19 cellular contexts compared by ENCODE assay signal in the genomic region with DNA sequence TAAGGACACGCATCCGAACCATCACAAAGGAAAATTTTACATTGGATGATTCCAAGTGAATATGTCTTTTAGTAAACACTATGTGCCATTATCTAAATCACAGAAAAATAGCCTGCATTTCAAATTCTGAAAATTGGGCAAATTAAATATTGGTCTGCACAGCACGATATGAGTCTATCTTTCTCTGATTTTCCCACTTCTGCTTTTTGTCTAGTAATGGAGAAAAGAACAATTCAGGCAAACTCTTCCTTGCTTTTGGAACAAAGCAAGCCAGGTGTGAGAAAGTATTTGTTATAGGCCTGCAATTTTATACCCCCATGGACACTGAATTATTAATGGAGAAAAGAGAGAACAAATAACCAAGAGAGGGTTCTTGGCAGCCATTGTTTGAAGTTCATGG.
"Had no signal": no experiment of that assay in that cellular context is flagged by ENCODE, and none has a peak within 500 bp of the region (broad histone marks: within the 10 kb centered on the region; RNA-seq: fewer than 3 reads in every experiment).

No MANE protein-coding gene starts in this region.

- FAIRE-seq: endometrium, endothelial cell of umbilical vein had no signal

- H3K9me3 ChIP-seq: adrenal gland, body of pancreas, colonic mucosa, esophagus squamous epithelium, gastroesophageal sphincter, heart right ventricle had no signal

- H3K4me3 ChIP-seq: adrenal gland, body of pancreas, cardiac muscle cell, colonic mucosa, esophagus squamous epithelium, gastroesophageal sphincter, heart right ventricle, hepatocyte had no signal

- H3K27ac ChIP-seq: adrenal gland, body of pancreas, cardiac muscle cell, colonic mucosa, epithelial cell of prostate, esophagus squamous epithelium, gastroesophageal sphincter, heart right ventricle, hepatocyte had no signal

- H3K36me3 ChIP-seq: colonic mucosa had no signal

- DNase-seq: activated CD8-positive, alpha-beta memory T cell treated with anti-CD3 and anti-CD28 coated beads, Interleukin-2, amount 50 U/mL, for 4 hours; activated effector memory CD4-positive, alpha-beta T cell treated with anti-CD3 and anti-CD28 coated beads, Interleukin-2, amount 50 U/mL, for 16 hours; activated naive CD8-positive, alpha-beta T cell treated with anti-CD3 and anti-CD28 coated beads, Interleukin-2, amount 50 U/mL, for 24 hours; activated T-cell treated with anti-CD3 and anti-CD28 coated beads, Interleukin-2, amount 50 U/mL, for 1 hour; activated T-cell treated with anti-CD3 and anti-CD28 coated beads, Interleukin-2, amount 50 U/mL, for 48 hours; aorta; central memory CD4-positive, alpha-beta T cell; colonic mucosa; effector CD8-positive, alpha-beta T cell; esophagus squamous epithelium; heart right ventricle had no signal

- H3K79me2 ChIP-seq: hepatocyte had no signal

- H2AFZ ChIP-seq: hepatocyte had no signal

- H3K4me1 ChIP-seq: adrenal gland, body of pancreas, colonic mucosa, gastroesophageal sphincter had no signal

- H3K27me3 ChIP-seq: adrenal gland, body of pancreas, cardiac muscle cell, colonic mucosa, esophagus squamous epithelium, gastroesophageal sphincter, heart right ventricle, hepatocyte had no signal

- H3K4me2 ChIP-seq: hepatocyte had no signal
